8 cellular contexts compared by ENCODE assay signal in the genomic region with DNA sequence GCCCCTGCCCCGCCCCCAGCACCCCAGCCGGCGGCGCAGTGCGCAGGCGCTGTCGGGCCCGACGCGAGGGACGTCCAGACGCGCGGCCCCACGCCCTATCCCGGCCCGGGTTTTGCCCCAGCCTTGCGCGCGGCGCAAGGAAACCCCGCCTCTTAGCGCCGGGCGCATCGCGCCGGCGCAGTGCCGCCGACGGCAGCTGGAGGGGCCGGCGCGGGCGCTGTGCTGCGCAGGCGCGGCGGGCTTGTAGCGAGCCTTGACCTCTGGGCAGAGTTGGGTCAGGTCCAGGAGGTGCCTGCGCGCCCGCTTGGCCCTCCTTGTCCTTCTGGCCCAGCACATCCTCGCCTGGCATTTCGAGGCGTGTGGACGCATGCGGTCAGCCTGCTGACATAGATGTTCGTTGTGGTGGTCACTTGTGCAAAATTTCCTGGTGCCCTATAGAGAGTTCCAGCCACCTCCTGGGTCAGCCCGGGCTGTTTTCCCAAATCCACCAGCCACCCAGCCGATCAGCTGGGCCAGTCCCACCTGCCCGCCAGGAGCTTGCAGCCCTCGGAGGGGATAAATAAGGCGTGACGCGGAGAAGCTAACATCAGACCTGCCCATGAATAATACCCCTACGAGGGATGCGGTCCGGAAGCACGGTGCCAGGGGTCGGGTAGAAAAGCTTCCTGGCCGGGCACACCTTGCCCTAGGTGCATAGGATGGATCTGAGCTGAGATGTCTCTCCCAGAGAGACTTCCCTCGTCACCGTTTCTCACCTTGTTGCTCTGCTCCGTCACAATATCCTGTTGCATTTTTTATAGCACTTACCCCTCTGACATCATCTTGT. TPM values are rescaled to one million over a fixed set of nuclear protein-coding genes. Genes with fewer than 3 reads are reported as not detected.
DNase-seq lines count a peak whose midpoint lies in the region; ATAC-seq, FAIRE-seq and TF ChIP-seq lines count a peak whose summit lies in the region.

No MANE protein-coding gene starts in this region.

- H3K36me3 ChIP-seq in bronchial epithelial cell (ENCODE audit: control insufficient read depth, insufficient read depth, low read length) (no peaks in the 10 kb centered on the region), spleen (peaks cover 0 to 17% (median 3%) of the 10 kb centered on the region in 6 donors)

- H3K27me3 ChIP-seq in bronchial epithelial cell (ENCODE audit: control insufficient read depth, insufficient read depth, low read length) (no peaks in the 10 kb centered on the region), spleen (replicated peaks in 1 of 7) (no peaks in the 10 kb centered on the region)

- CTCF ChIA-PET in AG04449 (lab: Yijun Ruan, JAX), result interaction anchor here (1.0 to 2.7 kb wide), 5 partner anchors 9 to 453 kb away, joined by 3 to 11 read pairs (median 3); no protein-coding TSS in a partner anchor

- peak overlapping the region; percentile 80 to 94 (median 88) for H3K27ac ChIP-seq in spleen

- TF ChIP-seq CTCF in AG04449 (IDR thresholded peaks at IDR 0.05; ENCODE audit: insufficient read depth, low read length, missing control alignments) (no peak), WI38 (IDR thresholded peaks at IDR 0.05; ENCODE audit: low read depth, low read length) (no peak), bronchial epithelial cell (IDR thresholded peaks at IDR 0.05; ENCODE audit: insufficient read depth, low read length, severe bottlenecking) (no peak), spleen (IDR thresholded peaks at IDR 0.05 in 8 of 11, conservative IDR thresholded peaks at IDR 0.05 in 3 of 11) (peak in 6 of 11 experiments; percentile 15 to 65 (median 40))

- intact Hi-C loops in spleen (cut with DNase I; ENCODE audit: low total_unique reads), result loop anchor here (10.0 kb wide), 1 partner anchor 158 kb away; no protein-coding TSS in a partner anchor

- 14 to 58% (median 15%) methylated on average over 17 to 66 of the region's 66 CpGs for WGBS in spleen, 5 donors

- H3K9me3 ChIP-seq in spleen, result no peaks in the 10 kb centered on the region

- POLR2A ChIA-PET in AG04449 (lab: Yijun Ruan, JAX), result interaction anchor here (1.5 kb wide), 1 partner anchor 10 kb away, joined by 7 read pairs; a partner anchor contains a TSS

- peak overlapping the region; percentile 81 for H3K4me3 ChIP-seq in AG04449 (ENCODE audit: low read depth, low read length)
- H3K4me3 ChIP-seq in WI38 (ENCODE audit: low read depth, low read length), result peak overlapping the region; percentile 87
- peak overlapping the region; percentile 83 for H3K4me3 ChIP-seq in bronchial epithelial cell (ENCODE audit: low read depth, low read length)
- peak overlapping the region; percentile 71 to 95 (median 88) for H3K4me3 ChIP-seq in spleen

- ATAC-seq in GM18873 (IDR thresholded peaks at IDR 0.05; ENCODE audit: low FRiP score, unreplicated experiment), result peak; percentile 81
- peak; percentile 91 for ATAC-seq in HG03108 (IDR thresholded peaks at IDR 0.05; ENCODE audit: unreplicated experiment)

- peaks cover 19 to 67% (median 56%) of the 10 kb centered on the region in 6 donors for H3K4me1 ChIP-seq in spleen

- DNase-seq in AG04449 (ENCODE audit: low read depth, low spot score) (no peak), NCI-H2196 treated with DMSO at 0.1 percent for 48 hours (lab: John Stamatoyannopoulos, UW; ENCODE audit: unreplicated experiment) (peak; percentile 89), bronchial epithelial cell (ENCODE audit: low read depth) (peak; percentile 72), iris pigment epithelial cell (ENCODE audit: low read depth) (peak; percentile 85), spleen (peak; percentile 99)

- FAIRE-seq in bronchial epithelial cell (lab: Jason Lieb, UNC), result no peak

- peak in 1 of 3 donors; percentile 19 for TF ChIP-seq POLR2A in spleen (IDR thresholded peaks at IDR 0.05)

RNA-seq across cellular contexts. Expression of a gene that starts 0.4 kb away (rescaled TPM):
- total RNA-seq in bronchial epithelial cell (160 and 202 TPM in 2 replicates), spleen (10 to 100 TPM; 39.3 to 46.8 (median 41.3) TPM)
- polyA plus RNA-seq in spleen, result 10 to 100 TPM; 20.6 to 26.8 (median 25.3) TPM

RNA-seq across cellular contexts. Expression of a gene that starts 10.9 kb away (rescaled TPM):
- 17.1 and 25.3 TPM in 2 replicates for total RNA-seq in bronchial epithelial cell
- total RNA-seq in spleen, result 10 to 100 TPM; 24.2 to 67.9 (median 63.4) TPM
- polyA plus RNA-seq in spleen, result 10 to 100 TPM; 59.8 to 71.1 (median 69.1) TPM

RNA-seq across cellular contexts. Expression of a gene that starts 23.8 kb away (rescaled TPM):
- not detected in 2 replicates for total RNA-seq in bronchial epithelial cell
- total RNA-seq in spleen, result 10 to 100 TPM; 15.1 to 34.3 (median 26.6) TPM
- 1 to 10 TPM in 1 of 3 donors, under 1 TPM in 2; 0.63 to 1.6 (median 0.93) TPM for polyA plus RNA-seq in spleen

RNA-seq across cellular contexts. Expression of a gene that starts 36.0 kb away (rescaled TPM):
- total RNA-seq in bronchial epithelial cell (73.7 and 87.8 TPM in 2 replicates), spleen (100 to 1,000 TPM; 198 to 286 (median 238) TPM)
- polyA plus RNA-seq in spleen, result 100 to 1,000 TPM; 202 to 276 (median 223) TPM

Comparison
In these comparisons a context has a peak if more than half of its experiments do, and no peak if none do; other contexts are left out.
1. CTCF ChIP-seq: peak in spleen (6 of 11); none in AG04449 (single experiment), WI38 (single experiment) and bronchial epithelial cell (single experiment).
2. RNA of a gene that starts 23.8 kb away (total RNA-seq): 15.1 to 34.3 TPM in spleen; not detected in bronchial epithelial cell; every median in the first group is over 10 times any median in the second.
3. Peak in every context shown above with its lines, with median percentiles within 50 percentile points of each other: H3K4me3 ChIP-seq.